Comparison of ENCODE assay signal across 8 cellular contexts in the genomic region with DNA sequence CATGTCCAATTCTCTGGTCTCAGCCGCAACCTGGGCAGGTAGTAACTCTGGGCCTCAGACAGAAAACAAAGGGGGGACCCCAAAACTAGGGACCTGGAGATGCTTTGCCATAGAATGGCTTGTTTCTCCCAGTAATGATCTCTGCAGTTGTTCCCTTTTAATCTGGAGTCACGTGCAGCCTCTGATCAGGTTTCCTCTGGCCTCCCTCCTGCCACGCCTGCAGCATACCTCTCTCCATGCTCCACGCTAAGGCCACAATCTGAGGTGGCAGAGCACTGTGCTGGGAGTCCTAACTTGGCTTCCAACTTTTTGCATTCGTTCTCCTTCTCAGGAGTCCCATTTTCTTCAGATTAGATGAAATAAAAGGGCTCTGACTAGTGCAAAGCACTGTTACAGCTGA. TPM values are rescaled to one million over a fixed set of nuclear protein-coding genes. Genes with fewer than 3 reads are reported as not detected.
DNase-seq lines count a peak whose midpoint lies in the region; ATAC-seq and TF ChIP-seq lines count a peak whose summit lies in the region.

No MANE protein-coding gene starts in this region.

- TF ChIP-seq CTCF in BE2C (IDR thresholded peaks at IDR 0.05; ENCODE audit: low read depth, low read length) = no peak

- H3K9ac ChIP-seq in adipocyte (ENCODE audit: low read length) = peak overlapping the region; percentile 92

- H3K9me3 ChIP-seq in BE2C = no peaks in the 10 kb centered on the region
- H3K9me3 ChIP-seq in adipocyte (ENCODE audit: control insufficient read depth, low read length) = no peaks in the 10 kb centered on the region

- H3K27me3 Mint-ChIP-seq in immature natural killer cell (ENCODE audit: low read depth in 3 of 3) = peaks cover 0 to 7% (median 6%) of the 10 kb centered on the region in 3 donors
- H3K27me3 Mint-ChIP-seq in stimulated activated naive CD8-positive, alpha-beta T cell treated with anti-CD3 and anti-CD28 coated beads, Interleukin-15, amount 100 ng/mL, for 72 hours = no peaks in the 10 kb centered on the region

- H3K27me3 ChIP-seq in BE2C = no peaks in the 10 kb centered on the region
- H3K27me3 ChIP-seq in adipocyte (replicated peaks; ENCODE audit: control insufficient read depth, insufficient read depth, low read length) = no peaks in the 10 kb centered on the region

- H3K36me3 ChIP-seq in BE2C (peaks cover 58% of the 10 kb centered on the region), adipocyte (ENCODE audit: control insufficient read depth, insufficient read depth, low read length, severe bottlenecking) (peaks cover 32% of the 10 kb centered on the region)

- H3K36me3 Mint-ChIP-seq in immature natural killer cell = peaks cover 4 to 21% (median 18%) of the 10 kb centered on the region in 3 donors

- H3K4me3 Mint-ChIP-seq in immature natural killer cell = peak overlapping the region; percentile 86 to 92 (median 90)
- peak overlapping the region; percentile 90 to 97 for H3K4me3 Mint-ChIP-seq in stimulated activated naive CD8-positive, alpha-beta T cell treated with anti-CD3 and anti-CD28 coated beads, Interleukin-15, amount 100 ng/mL, for 72 hours

- H3K4me1 Mint-ChIP-seq in immature natural killer cell = peaks cover 33 to 46% of the 10 kb centered on the region in 2 donors
- peaks cover 52% of the 10 kb centered on the region for H3K4me1 Mint-ChIP-seq in stimulated activated naive CD8-positive, alpha-beta T cell treated with anti-CD3 and anti-CD28 coated beads, Interleukin-15, amount 100 ng/mL, for 72 hours

- peak overlapping the region; percentile 88 to 94 (median 93) for H3K27ac Mint-ChIP-seq in immature natural killer cell
- peak overlapping the region; percentile 95 to 99 for H3K27ac Mint-ChIP-seq in stimulated activated naive CD8-positive, alpha-beta T cell treated with anti-CD3 and anti-CD28 coated beads, Interleukin-15, amount 100 ng/mL, for 72 hours

- no peak for ATAC-seq in stimulated activated naive CD8-positive, alpha-beta T cell treated with anti-CD3 and anti-CD28 coated beads, Interleukin-15, amount 100 ng/mL, for 72 hours
- ATAC-seq in HG02970 (IDR thresholded peaks at IDR 0.05; ENCODE audit: low FRiP score, unreplicated experiment) = no peak
- ATAC-seq in GM18502 (IDR thresholded peaks at IDR 0.05; ENCODE audit: poor library complexity, unreplicated experiment) = no peak

- peak overlapping the region; percentile 77 for H3K4me3 ChIP-seq in BE2C (ENCODE audit: low read depth, low read length)
- H3K4me3 ChIP-seq in Jurkat, Clone E6-1 (ENCODE audit: low read length) = peak overlapping the region; percentile 80
- H3K4me3 ChIP-seq in adipocyte (ENCODE audit: low read length) = peak overlapping the region; percentile 98

- H3K4me1 ChIP-seq in BE2C (no peaks in the 10 kb centered on the region), adipocyte (ENCODE audit: control insufficient read depth, insufficient read depth, low read length) (peaks cover 29% of the 10 kb centered on the region)

- DNase-seq in BE2C (no peak), adipocyte (ENCODE audit: low read depth) (peak; percentile 54), immature natural killer cell (no peak), pons (ENCODE audit: low spot score) (no peak)
- DNase-seq in Jurkat, Clone E6-1 (ENCODE audit: low read depth, low spot score) = no peak
- no peak for DNase-seq in stimulated activated naive CD8-positive, alpha-beta T cell treated with anti-CD3 and anti-CD28 coated beads, Interleukin-15, amount 100 ng/mL, for 72 hours

- H3K9me3 Mint-ChIP-seq in immature natural killer cell = no peaks in the 10 kb centered on the region
- H3K9me3 Mint-ChIP-seq in stimulated activated naive CD8-positive, alpha-beta T cell treated with anti-CD3 and anti-CD28 coated beads, Interleukin-15, amount 100 ng/mL, for 72 hours = no peaks in the 10 kb centered on the region

RNA-seq across cellular contexts. Expression of gene PABPC4, which starts 1.9 kb away (rescaled TPM):
- 88.5 TPM for polyA plus RNA-seq in BE2C (2012; ENCODE audit: insufficient read depth, insufficient read length, low read depth)
- 239 TPM for polyA plus RNA-seq in Jurkat, Clone E6-1 (2012; ENCODE audit: insufficient read depth, insufficient read length)
- polyA plus RNA-seq in immature natural killer cell = 10 to 100 TPM in 1 of 3 donors, 1 to 10 TPM in 2; 3.6 to 15.3 (median 8.0) TPM
